Comparison of ENCODE assay signal across 8 cellular contexts in the genomic region with DNA sequence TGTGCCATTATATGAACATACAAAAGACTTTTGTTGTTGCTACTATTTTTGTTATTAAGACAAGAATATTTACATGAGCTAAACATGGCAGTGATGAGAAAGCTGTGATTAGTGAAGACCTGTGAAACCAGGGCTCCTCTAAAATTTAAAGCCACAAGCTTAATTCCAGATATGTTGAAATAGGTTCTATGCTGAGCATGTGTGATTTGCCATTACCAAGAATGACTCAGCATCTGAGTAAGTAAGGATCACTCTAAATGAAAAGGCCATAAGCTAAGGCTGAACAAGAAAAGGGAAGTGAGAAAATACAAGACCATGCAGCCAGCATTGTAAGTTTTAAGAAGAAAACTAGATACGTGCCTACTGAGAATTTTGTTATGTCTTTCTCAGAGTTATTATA.
DNase-seq lines count a peak whose midpoint lies in the region; ATAC-seq and TF ChIP-seq lines count a peak whose summit lies in the region.

No MANE protein-coding gene starts in this region.

- H3K27me3 ChIP-seq in hepatocyte = no peaks in the 10 kb centered on the region

- no peak overlapping the region for H3K27ac Mint-ChIP-seq in activated CD4-positive, alpha-beta T cell treated with anti-CD3 and anti-CD28 coated beads, Interleukin-2, amount 10 ng/mL, durations not matched to agents 24 days and 14 days

- no peak for TF ChIP-seq CTCF in AG09319 (IDR thresholded peaks at IDR 0.05; ENCODE audit: low read depth, low read length)
- TF ChIP-seq CTCF in RWPE1 (conservative IDR thresholded peaks at IDR 0.05; ENCODE audit: low read depth) = no peak
- no peak for TF ChIP-seq CTCF in hepatocyte (IDR thresholded peaks at IDR 0.05; ENCODE audit: poor library complexity)

- no peaks in the 10 kb centered on the region for H3K36me3 Mint-ChIP-seq in activated CD4-positive, alpha-beta T cell treated with anti-CD3 and anti-CD28 coated beads, Interleukin-2, amount 10 ng/mL, durations not matched to agents 24 days and 14 days (ENCODE audit: low read depth)

- intact Hi-C loops in activated CD4-positive, alpha-beta T cell treated with anti-CD3 and anti-CD28 coated beads, Interleukin-2, amount 10 ng/mL, durations not matched to agents 24 days and 14 days (cut with micrococcal nuclease) = no loop called here

- no peaks in the 10 kb centered on the region for H3K4me1 ChIP-seq in hepatocyte (ENCODE audit: insufficient read depth)

- no peak overlapping the region for H3K4me3 ChIP-seq in hepatocyte

- H3K27ac ChIP-seq in RWPE1 = no peak overlapping the region
- H3K27ac ChIP-seq in hepatocyte = no peak overlapping the region

- DNase-seq in AG09319 (ENCODE audit: extremely low read depth, low read depth) (peak; percentile 50), RWPE1 (ENCODE audit: low spot score) (peak; percentile 64), hepatocyte (ENCODE audit: low spot score) (peak; percentile 7), mucosa of gallbladder (ENCODE audit: low spot score) (no peak)
- no peak for DNase-seq in activated CD4-positive, alpha-beta T cell treated with anti-CD3 and anti-CD28 coated beads, Interleukin-2, amount 10 ng/mL, durations not matched to agents 24 days and 14 days
- no peak for DNase-seq in activated CD8-positive, alpha-beta memory T cell treated with anti-CD3 and anti-CD28 coated beads, Interleukin-2, amount 50 U/mL, for 48 hours

- ATAC-seq in GM19025 (IDR thresholded peaks at IDR 0.05; ENCODE audit: low read depth, unreplicated experiment) (peak; percentile 99), HG03097 (IDR thresholded peaks at IDR 0.05; ENCODE audit: low FRiP score, unreplicated experiment) (peak; percentile 100)

- no peaks in the 10 kb centered on the region for H3K36me3 ChIP-seq in hepatocyte (replicated peaks; ENCODE audit: insufficient read depth, low read depth)

- H3K79me2 ChIP-seq in hepatocyte = no peaks in the 10 kb centered on the region

- no peaks in the 10 kb centered on the region for H3K4me1 Mint-ChIP-seq in activated CD4-positive, alpha-beta T cell treated with anti-CD3 and anti-CD28 coated beads, Interleukin-2, amount 10 ng/mL, durations not matched to agents 24 days and 14 days

- H3K9me3 Mint-ChIP-seq in activated CD4-positive, alpha-beta T cell treated with anti-CD3 and anti-CD28 coated beads, Interleukin-2, amount 10 ng/mL, durations not matched to agents 24 days and 14 days = peaks cover 3% of the 10 kb centered on the region

- no peak overlapping the region for H3K4me2 ChIP-seq in hepatocyte

- H4K20me1 ChIP-seq in hepatocyte (ENCODE audit: insufficient read depth, poor library complexity, severe bottlenecking) = no peaks in the 10 kb centered on the region

- no peak overlapping the region for H3K4me3 Mint-ChIP-seq in activated CD4-positive, alpha-beta T cell treated with anti-CD3 and anti-CD28 coated beads, Interleukin-2, amount 10 ng/mL, durations not matched to agents 24 days and 14 days

- CTCF ChIA-PET in RWPE1 (lab: Yijun Ruan, JAX) = no interaction called here

- 88% methylated on average over 1 of the region's 1 CpG for WGBS in hepatocyte (ENCODE audit: low lambda C conversion rate, missing lambda C conversion rate)

- no peaks in the 10 kb centered on the region for H3K9me3 ChIP-seq in hepatocyte (ENCODE audit: low read depth)

- no peaks in the 10 kb centered on the region for H3K27me3 Mint-ChIP-seq in activated CD4-positive, alpha-beta T cell treated with anti-CD3 and anti-CD28 coated beads, Interleukin-2, amount 10 ng/mL, durations not matched to agents 24 days and 14 days

- H2AFZ ChIP-seq in hepatocyte = no peak overlapping the region

- POLR2A ChIA-PET in RWPE1 (lab: Yijun Ruan, JAX; ENCODE audit: low non-redundant PET) = no interaction called here

- no peaks in the 10 kb centered on the region for H3K9me2 ChIP-seq in hepatocyte (replicated peaks; ENCODE audit: insufficient read depth)

Comparison
In these comparisons a context has a peak if more than half of its experiments do, and no peak if none do; other contexts are left out.
1. DNase-seq: peak in AG09319 (single experiment), RWPE1 (single experiment) and hepatocyte (single experiment); none in activated CD4-positive, alpha-beta T cell treated with anti-CD3 and anti-CD28 coated beads, Interleukin-2, amount 10 ng/mL, durations not matched to agents 24 days and 14 days (single experiment), activated CD8-positive, alpha-beta memory T cell treated with anti-CD3 and anti-CD28 coated beads, Interleukin-2, amount 50 U/mL, for 48 hours (single experiment) and mucosa of gallbladder (single experiment).